ENCODE assay signal across 20 cellular contexts in genomic region chr3:137134431-137134830, GRCh38.
DNase-seq lines count a peak whose midpoint lies in the region; ATAC-seq and TF ChIP-seq lines count a peak whose summit lies in the region.
"Had no signal": no experiment of that assay in that cellular context is flagged by ENCODE, and none has a peak within 500 bp of the region (broad histone marks: within the 10 kb centered on the region; RNA-seq: fewer than 3 reads in every experiment).

No MANE protein-coding gene starts in this region.

- H3K4me3 ChIP-seq in GM23338 (no peak overlapping the region), BE2C (ENCODE audit: low read depth, low read length) (no peak overlapping the region)
- H3K4me3 ChIP-seq: A549, HAP-1 had no signal

- H3K9me3 Mint-ChIP-seq in GM23338 (no peaks in the 10 kb centered on the region; the same call in 2 of the 3 replicates), glutamatergic neuron (ENCODE audit: unreplicated experiment) (no peaks in the 10 kb centered on the region)
- H3K9me3 Mint-ChIP-seq: CD4-positive, alpha-beta memory T cell; HFFc6 had no signal

- ATAC-seq in GM23338 (no peak), HG02571 (IDR thresholded peaks at IDR 0.05; ENCODE audit: unreplicated experiment) (no peak)
- ATAC-seq: A549 had no signal

- no peak overlapping the region for H3K27ac ChIP-seq in GM23338 (ENCODE audit: low read depth)
- H3K27ac ChIP-seq: A549 had no signal

- H3K4me2 ChIP-seq in GM23338 = no peak overlapping the region
- H3K4me2 ChIP-seq: A549 had no signal

- peak; percentile 72 for DNase-seq in DMS 273 (lab: John Stamatoyannopoulos, UW; ENCODE audit: unreplicated experiment)
- no peak for DNase-seq in GM23338 (ENCODE audit: low spot score)
- DNase-seq in NCI-H524 (lab: John Stamatoyannopoulos, UW) = peak; percentile 23 to 85
- DNase-seq in glutamatergic neuron = no peak
- no peak for DNase-seq in stimulated activated CD4-positive, alpha-beta T cell treated with anti-CD3 and anti-CD28 coated beads, Interleukin-2, amount 100 ng/mL, for 24 hours
- DNase-seq in BE2C = no peak
- DNase-seq: 8988T; ACHN; AML-193; C1 segment of cervical spinal cord; Caco-2; CD4-positive, alpha-beta memory T cell; DMS53; DMS79 treated with DMSO at 0.1 percent for 48 hours; GF-D8; GOT3; HFFc6 had no signal

- peak overlapping the region; percentile 57; the same call in 1 of the 2 replicates for H2AFZ ChIP-seq in GM23338

- H3F3A ChIP-seq in GM23338 (replicated peaks; ENCODE audit: low read depth) = no peaks in the 10 kb centered on the region

- H3K79me2 ChIP-seq in GM23338 (replicated peaks; ENCODE audit: insufficient read depth) = no peaks in the 10 kb centered on the region

- H3K36me3 Mint-ChIP-seq in GM23338 (ENCODE audit: low read depth) = no peaks in the 10 kb centered on the region
- H3K36me3 Mint-ChIP-seq in glutamatergic neuron (ENCODE audit: unreplicated experiment) = no peaks in the 10 kb centered on the region
- H3K36me3 Mint-ChIP-seq: CD4-positive, alpha-beta memory T cell had no signal

- H3K4me1 ChIP-seq in GM23338 (ENCODE audit: insufficient read depth) = peaks cover 6% of the 10 kb centered on the region; the same call in 1 of the 2 replicates
- H3K4me1 ChIP-seq in BE2C = no peaks in the 10 kb centered on the region
- H3K4me1 ChIP-seq: A549, Caco-2, HAP-1 had no signal

- H3K27me3 Mint-ChIP-seq in GM23338 (ENCODE audit: insufficient read depth, low read depth, poor library complexity) (peaks cover 3% of the 10 kb centered on the region), glutamatergic neuron (ENCODE audit: unreplicated experiment) (peaks cover 3% of the 10 kb centered on the region)

- no peaks in the 10 kb centered on the region for H4K20me1 ChIP-seq in GM23338 (replicated peaks; ENCODE audit: insufficient read depth)

- TF ChIP-seq CTCF in GM23338 (conservative IDR thresholded peaks at IDR 0.05; ENCODE audit: low read depth in 2 of 2) (no peak), glutamatergic neuron (IDR thresholded peaks at IDR 0.05; ENCODE audit: partially characterized antibody, unreplicated experiment) (no peak), BE2C (IDR thresholded peaks at IDR 0.05; ENCODE audit: low read depth, low read length) (no peak)

- H3K36me3 ChIP-seq in GM23338 (ENCODE audit: insufficient read depth) (no peaks in the 10 kb centered on the region), BE2C (no peaks in the 10 kb centered on the region)
- H3K36me3 ChIP-seq: HAP-1 had no signal

- H3K4me3 Mint-ChIP-seq in GM23338 = no peak overlapping the region
- peak overlapping the region; percentile 50 for H3K4me3 Mint-ChIP-seq in glutamatergic neuron (ENCODE audit: unreplicated experiment)
- H3K4me3 Mint-ChIP-seq: CD4-positive, alpha-beta memory T cell; HFFc6 had no signal

- H3K9me3 ChIP-seq in BE2C = no peaks in the 10 kb centered on the region
- H3K9me3 ChIP-seq: A549, Caco-2, HAP-1 had no signal

- H3K9me2 ChIP-seq in GM23338 (ENCODE audit: insufficient read depth) = peaks cover 24% of the 10 kb centered on the region

- H3K27ac Mint-ChIP-seq in GM23338 (no peak overlapping the region), glutamatergic neuron (ENCODE audit: unreplicated experiment) (no peak overlapping the region)
- H3K27ac Mint-ChIP-seq: CD4-positive, alpha-beta memory T cell; HFFc6 had no signal

- H3K27me3 ChIP-seq in GM23338 (ENCODE audit: insufficient read depth) (no peaks in the 10 kb centered on the region), BE2C (no peaks in the 10 kb centered on the region; the same call in 1 of the 2 replicates)

- H3K4me1 Mint-ChIP-seq in GM23338 = peaks cover 25% of the 10 kb centered on the region
- H3K4me1 Mint-ChIP-seq in glutamatergic neuron (ENCODE audit: low read depth, unreplicated experiment) = peaks cover 15% of the 10 kb centered on the region

TF ChIP-seq in GM23338, 12 proteins besides CTCF, POLR2A, EP300 and RAD21:
- TF ChIP-seq EZH2phosphoT487 (IDR thresholded peaks at IDR 0.05; ENCODE audit: unreplicated experiment) = no peak
- no peak for TF ChIP-seq ZNF331 (CRISPR knock-in tag; IDR thresholded peaks at IDR 0.05; ENCODE audit: low read depth)
- no peak for TF ChIP-seq ZNF114 (CRISPR knock-in tag; IDR thresholded peaks at IDR 0.05)

Comparison
In these comparisons a context has a peak if more than half of its experiments do, and no peak if none do; other contexts are left out.
1. DNase-seq: peak in DMS 273 (single experiment) and NCI-H524 (2 of 2); none in GM23338 (single experiment), glutamatergic neuron (single experiment), stimulated activated CD4-positive, alpha-beta T cell treated with anti-CD3 and anti-CD28 coated beads, Interleukin-2, amount 100 ng/mL, for 24 hours (0 of 2) and BE2C (single experiment).